ENCODE assay signal across 26 cellular contexts in genomic region chr6:108959972-108960582, GRCh38.
A peak's percentile ranks its signal among the peaks of the same experiment; 100 is the strongest.
DNase-seq lines count a peak whose midpoint lies in the region; ATAC-seq, FAIRE-seq and TF ChIP-seq lines count a peak whose summit lies in the region.
"Had no signal": no experiment of that assay in that cellular context is flagged by ENCODE, and none has a peak within 500 bp of the region (broad histone marks: within the 10 kb centered on the region; RNA-seq: fewer than 3 reads in every experiment).

No MANE protein-coding gene starts in this region.

- H3K36me3 ChIP-seq in H1 (ENCODE audit: control insufficient read depth in 2 of 4, insufficient read depth in 4 of 4, low read length in 3 of 4) (no peaks in the 10 kb centered on the region), neutrophil (no peaks in the 10 kb centered on the region), WERI-Rb-1 (no peaks in the 10 kb centered on the region), Karpas-422 (ENCODE audit: insufficient read depth, low read length) (no peaks in the 10 kb centered on the region)
- H3K36me3 ChIP-seq: BE2C, transverse colon had no signal

- no peak overlapping the region for H3K56ac ChIP-seq in H1 (replicated peaks; ENCODE audit: insufficient read length, low read depth, low read length)

- peaks cover 2% of the 10 kb centered on the region for H3K36me3 Mint-ChIP-seq in activated naive CD8-positive, alpha-beta T cell treated with anti-CD3 and anti-CD28 coated beads, Interleukin-2, amount 10 ng/mL, durations not matched to agents 7 days and 5 days
- H3K36me3 Mint-ChIP-seq in activated naive CD8-positive, alpha-beta T cell treated with anti-CD3 and anti-CD28 coated beads for 36 hours = no peaks in the 10 kb centered on the region
- H3K36me3 Mint-ChIP-seq: activated CD4-positive, alpha-beta memory T cell treated with anti-CD3 and anti-CD28 coated beads for 36 hours; WTC11 had no signal

- no peaks in the 10 kb centered on the region for H4K20me1 ChIP-seq in H1 (replicated peaks in 1 of 2; ENCODE audit: control insufficient read depth in 1 of 2, insufficient read depth in 2 of 2, low read length in 2 of 2)
- H4K20me1 ChIP-seq in Karpas-422 (ENCODE audit: insufficient read depth, low read depth, low read length) = no peaks in the 10 kb centered on the region

- H3K14ac ChIP-seq in H1 (ENCODE audit: insufficient read length) = no peak overlapping the region

- H3K4me1 Mint-ChIP-seq in activated naive CD8-positive, alpha-beta T cell treated with anti-CD3 and anti-CD28 coated beads, Interleukin-2, amount 10 ng/mL, durations not matched to agents 7 days and 5 days = peaks cover 22% of the 10 kb centered on the region
- H3K4me1 Mint-ChIP-seq in activated naive CD8-positive, alpha-beta T cell treated with anti-CD3 and anti-CD28 coated beads for 36 hours = peaks cover 13% of the 10 kb centered on the region

- no peak overlapping the region for H2BK12ac ChIP-seq in H1 (ENCODE audit: low read depth, low read length)

- CTCF ChIA-PET in H1 (lab: Charles Lee; ENCODE audit: partially characterized antibody) = interaction anchor here (1.0 to 2.2 kb wide), 5 partner anchors 8 to 104 kb away, joined by 3 to 12 read pairs (median 4); no protein-coding TSS in a partner anchor

- H2AFZ ChIP-seq in H1 (ENCODE audit: low read length) (no peak overlapping the region), Karpas-422 (ENCODE audit: low read length) (no peak overlapping the region)

- TF ChIP-seq RAD21 in H1 (IDR thresholded peaks at IDR 0.05 in 1 of 2, conservative IDR thresholded peaks at IDR 0.05 in 1 of 2; ENCODE audit: low read depth in 2 of 2, low read length in 2 of 2) = no peak

- H2AK5ac ChIP-seq in H1 (ENCODE audit: low read depth, low read length) = no peak overlapping the region

- H3K27me3 ChIP-seq in H1 (replicated peaks in 1 of 4; ENCODE audit: control insufficient read depth in 3 of 4, extremely low read depth in 1 of 4, insufficient read depth in 3 of 4, low read length in 3 of 4) = no peaks in the 10 kb centered on the region
- no peaks in the 10 kb centered on the region for H3K27me3 ChIP-seq in neutrophil
- H3K27me3 ChIP-seq in WERI-Rb-1 (ENCODE audit: insufficient read depth, low read depth, severe bottlenecking) = no peaks in the 10 kb centered on the region
- no peaks in the 10 kb centered on the region for H3K27me3 ChIP-seq in Karpas-422 (ENCODE audit: low read length)
- H3K27me3 ChIP-seq: BE2C, transverse colon had no signal

- H2BK20ac ChIP-seq in H1 (ENCODE audit: low read length) = no peak overlapping the region

- H2BK15ac ChIP-seq in H1 (ENCODE audit: low read length) = peak overlapping the region; percentile 31; the same call in 1 of the 2 replicates

- H3K4me2 ChIP-seq in H1 (ENCODE audit: insufficient read depth in 1 of 2, low read depth in 2 of 2, low read length in 2 of 2) (no peak overlapping the region), Karpas-422 (ENCODE audit: low read depth, low read length, poor library complexity, severe bottlenecking) (no peak overlapping the region)
- H3K4me2 ChIP-seq: smooth muscle cell had no signal

- H3K4me1 ChIP-seq in H1 (replicated peaks in 1 of 4; ENCODE audit: control insufficient read depth in 3 of 4, insufficient read depth in 4 of 4, low read length in 3 of 4) (no peaks in the 10 kb centered on the region), neutrophil (ENCODE audit: control insufficient read depth in 1 of 2, insufficient read depth in 1 of 2, low read depth in 1 of 2, low read length in 1 of 2) (peaks cover 23 to 24% of the 10 kb centered on the region in 2 experiments), Karpas-422 (ENCODE audit: low read length) (no peaks in the 10 kb centered on the region)
- H3K4me1 ChIP-seq: BE2C, Caco-2, transverse colon had no signal

- no peak for ATAC-seq in activated naive CD8-positive, alpha-beta T cell treated with anti-CD3 and anti-CD28 coated beads, Interleukin-2, amount 10 ng/mL, durations not matched to agents 7 days and 5 days (ENCODE audit: low read depth)
- ATAC-seq in GM21367 (IDR thresholded peaks at IDR 0.05; ENCODE audit: unreplicated experiment) = no peak
- ATAC-seq: WTC11 had no signal

- POLR2A ChIA-PET in activated naive CD8-positive, alpha-beta T cell treated with anti-CD3 and anti-CD28 coated beads, Interleukin-2, amount 10 ng/mL, durations not matched to agents 7 days and 5 days (lab: Charles Lee) = interaction anchor here (1.0 kb wide), 1 partner anchor 17 kb away, joined by 4 read pairs; no protein-coding TSS in a partner anchor
- POLR2A ChIA-PET in H1 (lab: Charles Lee; ENCODE audit: partially characterized antibody) = no interaction called here

- no peak overlapping the region for H2BK5ac ChIP-seq in H1 (ENCODE audit: low read depth, low read length)

- peaks cover 2% of the 10 kb centered on the region for H3K27me3 Mint-ChIP-seq in activated naive CD8-positive, alpha-beta T cell treated with anti-CD3 and anti-CD28 coated beads, Interleukin-2, amount 10 ng/mL, durations not matched to agents 7 days and 5 days
- no peaks in the 10 kb centered on the region for H3K27me3 Mint-ChIP-seq in activated naive CD8-positive, alpha-beta T cell treated with anti-CD3 and anti-CD28 coated beads for 36 hours
- H3K27me3 Mint-ChIP-seq: activated CD4-positive, alpha-beta memory T cell treated with anti-CD3 and anti-CD28 coated beads for 36 hours had no signal

- no peak overlapping the region for H3K18ac ChIP-seq in H1 (ENCODE audit: extremely low read depth, low read length)

- no peak overlapping the region for H4K91ac ChIP-seq in H1 (replicated peaks; ENCODE audit: insufficient read length, low read length)

- H2BK120ac ChIP-seq in H1 (replicated peaks; ENCODE audit: low read depth, low read length) = no peak overlapping the region

- TF ChIP-seq EP300 in H1 (IDR thresholded peaks at IDR 0.05; ENCODE audit: borderline replicate concordance in 1 of 2, low read depth in 2 of 2, low read length in 2 of 2) = no peak

- H3K79me1 ChIP-seq in H1 (ENCODE audit: low read depth, low read length) = no peaks in the 10 kb centered on the region

- H3K79me2 ChIP-seq in H1 (ENCODE audit: control insufficient read depth in 1 of 2, insufficient read depth in 2 of 2, low read length in 2 of 2) = no peaks in the 10 kb centered on the region
- no peaks in the 10 kb centered on the region for H3K79me2 ChIP-seq in Karpas-422 (ENCODE audit: low read length)

- no peak for DNase-seq in activated naive CD8-positive, alpha-beta T cell treated with anti-CD3 and anti-CD28 coated beads, Interleukin-2, amount 10 ng/mL, durations not matched to agents 7 days and 5 days
- no peak for DNase-seq in activated naive CD8-positive, alpha-beta T cell treated with anti-CD3 and anti-CD28 coated beads for 36 hours
- no peak for DNase-seq in H1 (ENCODE audit: low read depth in 1 of 2, low spot score in 2 of 2)
- DNase-seq in WERI-Rb-1 = no peak
- no peak for DNase-seq in LoVo (ENCODE audit: low spot score)
- DNase-seq in Karpas-422 = no peak
- DNase-seq: activated CD4-positive, alpha-beta memory T cell treated with anti-CD3 and anti-CD28 coated beads for 36 hours; activated naive CD4-positive, alpha-beta T cell; aorta; BE2C; Caco-2; H7; hypothalamus; mucosa of descending colon; NCI-H187 treated with DMSO at 0.1 percent for 48 hours; NCI-H526 treated with DMSO at 0.1 percent for 48 hours; stimulated activated CD4-positive, alpha-beta T cell treated with anti-CD3 and anti-CD28 coated beads, Interleukin-2, amount 100 ng/mL, for 48 hours; stimulated activated naive CD4-positive, alpha-beta T cell treated with Interleukin-2 at 50 U/mL for 16 hours; transverse colon had no signal

- H4K8ac ChIP-seq in H1 (ENCODE audit: extremely low read depth, insufficient read depth, low read length) = no peak overlapping the region; the same call in 1 of the 2 replicates

- 85% methylated on average over 10 of the region's 10 CpGs; no CpG with 5 or more reads in 1 of the 2 experiments for WGBS in H1 (ENCODE audit: extremely low coverage in 1 of 2, insufficient coverage in 1 of 2, insufficient read length in 1 of 2, insufficient replicate concordance in 2 of 2, low coverage in 1 of 2, low lambda C conversion rate in 2 of 2, missing lambda C conversion rate in 1 of 2), 2 experiments

- H3K9me3 ChIP-seq in H1 (ENCODE audit: insufficient read depth in 2 of 2, low read depth in 1 of 2, low read length in 1 of 2) (no peaks in the 10 kb centered on the region), neutrophil (no peaks in the 10 kb centered on the region), WERI-Rb-1 (ENCODE audit: severe bottlenecking) (no peaks in the 10 kb centered on the region), Karpas-422 (ENCODE audit: low read length) (no peaks in the 10 kb centered on the region)
- H3K9me3 ChIP-seq: BE2C, Caco-2, mucosa of descending colon, transverse colon had no signal

- H3K23me2 ChIP-seq in H1 (ENCODE audit: low read depth, low read length) = no peaks in the 10 kb centered on the region

- FAIRE-seq in H1 (lab: Jason Lieb, UNC) = no peak
- FAIRE-seq: endothelial cell of umbilical vein, islet of Langerhans had no signal

- TF ChIP-seq POLR2A in H1 (IDR thresholded peaks at IDR 0.05; ENCODE audit: control extremely low read depth in 1 of 2, low read depth in 2 of 2, low read length in 2 of 2) = no peak

- peak overlapping the region; percentile 19 for H3K27ac Mint-ChIP-seq in activated naive CD8-positive, alpha-beta T cell treated with anti-CD3 and anti-CD28 coated beads, Interleukin-2, amount 10 ng/mL, durations not matched to agents 7 days and 5 days
- no peak overlapping the region for H3K27ac Mint-ChIP-seq in activated naive CD8-positive, alpha-beta T cell treated with anti-CD3 and anti-CD28 coated beads for 36 hours
- H3K27ac Mint-ChIP-seq: activated CD4-positive, alpha-beta memory T cell treated with anti-CD3 and anti-CD28 coated beads for 36 hours; WTC11 had no signal

- H3K4me3 ChIP-seq in H1 (ENCODE audit: extremely low read depth in 1 of 4, insufficient read depth in 2 of 4, low read depth in 3 of 4, low read length in 4 of 4) (no peak overlapping the region), neutrophil (ENCODE audit: low read depth in 1 of 2, low read length in 1 of 2) (peak overlapping the region in 1 of 2 experiments; percentile 37), WERI-Rb-1 (ENCODE audit: low read depth, low read length) (no peak overlapping the region), Karpas-422 (ENCODE audit: low read length) (no peak overlapping the region)
- H3K4me3 ChIP-seq: mucosa of descending colon, smooth muscle cell, transverse colon had no signal

- no peak overlapping the region for H3K23ac ChIP-seq in H1 (ENCODE audit: insufficient read length)

- no peak overlapping the region for H3K9ac ChIP-seq in H1 (replicated peaks in 1 of 4; ENCODE audit: extremely low read depth in 1 of 4, low read depth in 3 of 4, low read length in 3 of 4)
- no peak overlapping the region for H3K9ac ChIP-seq in Karpas-422 (ENCODE audit: low read length)

- H4K5ac ChIP-seq in H1 (ENCODE audit: insufficient read length, low read depth, low read length) = no peak overlapping the region

- H3K4ac ChIP-seq in H1 (replicated peaks; ENCODE audit: insufficient read length, low read depth, low read length) = no peak overlapping the region

- H3K9me2 ChIP-seq in Karpas-422 (replicated peaks; ENCODE audit: insufficient read depth, low read length) = no peaks in the 10 kb centered on the region

- H3K27ac ChIP-seq in H1 (ENCODE audit: low read depth, low read length) (no peak overlapping the region), neutrophil (peak overlapping the region; percentile 72), WERI-Rb-1 (no peak overlapping the region), Karpas-422 (ENCODE audit: low read length) (no peak overlapping the region)

- no peak overlapping the region for H3K4me3 Mint-ChIP-seq in activated naive CD8-positive, alpha-beta T cell treated with anti-CD3 and anti-CD28 coated beads, Interleukin-2, amount 10 ng/mL, durations not matched to agents 7 days and 5 days
- H3K4me3 Mint-ChIP-seq in activated naive CD8-positive, alpha-beta T cell treated with anti-CD3 and anti-CD28 coated beads for 36 hours = no peak overlapping the region
- H3K4me3 Mint-ChIP-seq: activated CD4-positive, alpha-beta memory T cell treated with anti-CD3 and anti-CD28 coated beads for 36 hours; WTC11 had no signal

- no peaks in the 10 kb centered on the region for H3K9me3 Mint-ChIP-seq in activated naive CD8-positive, alpha-beta T cell treated with anti-CD3 and anti-CD28 coated beads, Interleukin-2, amount 10 ng/mL, durations not matched to agents 7 days and 5 days
- no peaks in the 10 kb centered on the region for H3K9me3 Mint-ChIP-seq in activated naive CD8-positive, alpha-beta T cell treated with anti-CD3 and anti-CD28 coated beads for 36 hours
- H3K9me3 Mint-ChIP-seq: activated CD4-positive, alpha-beta memory T cell treated with anti-CD3 and anti-CD28 coated beads for 36 hours; IgD-negative memory B cell; WTC11 had no signal

- TF ChIP-seq CTCF in H1 (IDR thresholded peaks at IDR 0.05; ENCODE audit: control extremely low read depth in 1 of 3, insufficient read depth in 1 of 3, low read depth in 1 of 3, low read length in 3 of 3) (no peak), neutrophil (IDR thresholded peaks at IDR 0.05) (no peak), WERI-Rb-1 (IDR thresholded peaks at IDR 0.05; ENCODE audit: low read depth, low read length) (no peak)
